ENCODE assay signal across 23 cellular contexts in genomic region chr3:177346878-177347277, GRCh38.
"Had no signal": no experiment of that assay in that cellular context is flagged by ENCODE, and none has a peak within 500 bp of the region (broad histone marks: within the 10 kb centered on the region; RNA-seq: fewer than 3 reads in every experiment).

No MANE protein-coding gene starts in this region.

- H3K36me3 Mint-ChIP-seq: activated naive CD4-positive, alpha-beta T cell treated with anti-CD3 and anti-CD28 coated beads, Interleukin-2, amount 10 ng/mL, durations not matched to agents 7 days and 5 days; naive B cell; stimulated activated memory B cell treated with anti-CD40 and anti-IgM and Interleukin-4, amounts not matched to agents 10 μg/mL and 1 μg/mL and 100 μg/mL, for 72 hours; T-cell had no signal

- H3K4me3 Mint-ChIP-seq: activated naive CD4-positive, alpha-beta T cell treated with anti-CD3 and anti-CD28 coated beads, Interleukin-2, amount 10 ng/mL, durations not matched to agents 7 days and 5 days; activated T-cell treated with anti-CD3 and anti-CD28 coated beads, Interleukin-2, amount 50 U/mL, for 72 hours; endodermal cell; naive B cell; neural crest cell; stimulated activated memory B cell treated with anti-CD40 and anti-IgM and Interleukin-4, amounts not matched to agents 10 μg/mL and 1 μg/mL and 100 μg/mL, for 72 hours; T-cell; T-helper 2 cell treated with Interferon-gamma antibody and Interleukin-4, amounts not matched to agents 5 μg/mL and 100 μg/mL, for 36 hours had no signal

- H3K4me3 ChIP-seq: heart left ventricle, stomach, upper lobe of left lung had no signal

- H3K27me3 ChIP-seq: heart left ventricle, stomach, upper lobe of left lung had no signal

- DNase-seq: activated CD4-positive, alpha-beta T cell treated with anti-CD3 and anti-CD28 coated beads for 1 hour; activated CD4-positive, alpha-beta T cell treated with anti-CD3 and anti-CD28 coated beads, Interleukin-2, amount 50 U/mL, for 4 hours; activated effector memory CD4-positive, alpha-beta T cell treated with Interleukin-2 at 50 U/mL for 16 hours; activated naive CD4-positive, alpha-beta T cell treated with anti-CD3 and anti-CD28 coated beads, Interleukin-2, amount 10 ng/mL, durations not matched to agents 7 days and 5 days; activated T-cell treated with anti-CD3 and anti-CD28 coated beads, Interleukin-2, amount 50 U/mL, for 72 hours; cortex of kidney; endodermal cell; heart left ventricle; islet precursor cell; left cardiac atrium; naive B cell; occipital lobe; posterior cingulate gyrus; small intestine; stimulated activated CD4-positive, alpha-beta T cell treated with anti-CD3 and anti-CD28 coated beads, Interleukin-15, amount 100 ng/mL, for 24 hours; stomach; T-cell; upper lobe of left lung had no signal

- H3K9me3 Mint-ChIP-seq: activated naive CD4-positive, alpha-beta T cell treated with anti-CD3 and anti-CD28 coated beads, Interleukin-2, amount 10 ng/mL, durations not matched to agents 7 days and 5 days; activated T-cell treated with anti-CD3 and anti-CD28 coated beads, Interleukin-2, amount 50 U/mL, for 72 hours; endodermal cell; naive B cell; stimulated activated memory B cell treated with anti-CD40 and anti-IgM and Interleukin-4, amounts not matched to agents 10 μg/mL and 1 μg/mL and 100 μg/mL, for 72 hours; T-cell; T-helper 2 cell treated with Interferon-gamma antibody and Interleukin-4, amounts not matched to agents 5 μg/mL and 100 μg/mL, for 36 hours had no signal

- H3K27ac ChIP-seq: VCaP had no signal

- H3K36me3 ChIP-seq: heart left ventricle, stomach, upper lobe of left lung had no signal

- ATAC-seq: heart left ventricle; left cardiac atrium; sciatic nerve; stimulated activated memory B cell treated with anti-CD40 and anti-IgM and Interleukin-4, amounts not matched to agents 10 μg/mL and 1 μg/mL and 100 μg/mL, for 72 hours; T-cell had no signal

- H3K27ac Mint-ChIP-seq: activated naive CD4-positive, alpha-beta T cell treated with anti-CD3 and anti-CD28 coated beads, Interleukin-2, amount 10 ng/mL, durations not matched to agents 7 days and 5 days; endodermal cell; T-cell; T-helper 2 cell treated with Interferon-gamma antibody and Interleukin-4, amounts not matched to agents 5 μg/mL and 100 μg/mL, for 36 hours had no signal

- H3K9me3 ChIP-seq: heart left ventricle, stomach, upper lobe of left lung had no signal

- H3K27me3 Mint-ChIP-seq: activated naive CD4-positive, alpha-beta T cell treated with anti-CD3 and anti-CD28 coated beads, Interleukin-2, amount 10 ng/mL, durations not matched to agents 7 days and 5 days; naive B cell; stimulated activated memory B cell treated with anti-CD40 and anti-IgM and Interleukin-4, amounts not matched to agents 10 μg/mL and 1 μg/mL and 100 μg/mL, for 72 hours; T-cell had no signal
